25 cellular contexts compared by ENCODE assay signal in genomic region chr4:73612032-73612431, GRCh38. TPM values are rescaled to one million over a fixed set of nuclear protein-coding genes. Genes with fewer than 3 reads are reported as not detected.
"Had no signal": no experiment of that assay in that cellular context is flagged by ENCODE, and none has a peak within 500 bp of the region (broad histone marks: within the 10 kb centered on the region; RNA-seq: fewer than 3 reads in every experiment).

No MANE protein-coding gene starts in this region.

- H3K9me3 Mint-ChIP-seq: activated naive CD8-positive, alpha-beta T cell treated with anti-CD3 and anti-CD28 coated beads, Interleukin-2, amount 10 ng/mL, durations not matched to agents 7 days and 5 days; activated T-helper 1 cell treated with anti-CD3 and anti-CD28 coated beads, Interleukin-12 subunit alpha, Interleukin-12 subunit beta, Interleukin-2, Interleukin-4 antibody, amounts not matched to agents 30 ng/mL and 10 ng/mL and 1 ng/mL, durations not matched to agents 14 hours and 24 hours and 36 hours; endodermal cell; stimulated activated naive B cell treated with anti-CD40 and anti-IgM and Interleukin-4, amounts not matched to agents 10 μg/mL and 1 μg/mL and 100 μg/mL, for 72 hours; T-helper 1 cell treated with Interleukin-12 subunit alpha and Interleukin-12 subunit beta and Interleukin-4 antibody, amounts not matched to agents 30 μg/mL and 1 μg/mL, for 36 hours had no signal

- H3K4me1 ChIP-seq: right atrium auricular region had no signal

- H3K9me3 ChIP-seq: esophagus muscularis mucosa, right atrium auricular region, transverse colon had no signal

- H3K27me3 ChIP-seq: esophagus muscularis mucosa, right atrium auricular region, transverse colon had no signal

- H3K36me3 ChIP-seq: brain microvascular endothelial cell, esophagus muscularis mucosa, right atrium auricular region, transverse colon had no signal

- DNase-seq: activated CD4-positive, alpha-beta T cell treated with anti-CD3 and anti-CD28 coated beads for 4 hours; activated CD8-positive, alpha-beta memory T cell treated with anti-CD3 and anti-CD28 coated beads, Interleukin-2, amount 50 U/mL, for 48 hours; activated CD8-positive, alpha-beta T cell treated with anti-CD3 and anti-CD28 coated beads, Interleukin-2, amount 10 ng/mL, durations not matched to agents 7 days and 5 days; activated naive CD8-positive, alpha-beta T cell treated with anti-CD3 and anti-CD28 coated beads, Interleukin-2, amount 10 ng/mL, durations not matched to agents 7 days and 5 days; anterior cingulate cortex; brain microvascular endothelial cell; endodermal cell; head of caudate nucleus; immature natural killer cell; midbrain; stimulated activated CD4-positive, alpha-beta T cell treated with anti-CD3 and anti-CD28 coated beads, Interleukin-15, amount 100 ng/mL, for 24 hours; stimulated activated CD4-positive, alpha-beta T cell treated with anti-CD3 and anti-CD28 coated beads, Interleukin-4, amount 100 ng/mL, for 1 hour; stimulated activated naive B cell treated with anti-CD40 and anti-IgM and Interleukin-4, amounts not matched to agents 10 μg/mL and 1 μg/mL and 100 μg/mL, for 72 hours; transverse colon had no signal

- H3K4me3 Mint-ChIP-seq: activated CD8-positive, alpha-beta T cell treated with anti-CD3 and anti-CD28 coated beads, Interleukin-2, amount 10 ng/mL, durations not matched to agents 7 days and 5 days; activated naive CD8-positive, alpha-beta T cell treated with anti-CD3 and anti-CD28 coated beads, Interleukin-2, amount 10 ng/mL, durations not matched to agents 7 days and 5 days; activated T-helper 1 cell treated with anti-CD3 and anti-CD28 coated beads, Interleukin-12 subunit alpha, Interleukin-12 subunit beta, Interleukin-2, Interleukin-4 antibody, amounts not matched to agents 30 ng/mL and 10 ng/mL and 1 ng/mL, durations not matched to agents 14 hours and 24 hours and 36 hours; endodermal cell; immature natural killer cell; stimulated activated naive B cell treated with anti-CD40 and anti-IgM and Interleukin-4, amounts not matched to agents 10 μg/mL and 1 μg/mL and 100 μg/mL, for 72 hours; T-helper 1 cell treated with Interleukin-12 subunit alpha and Interleukin-12 subunit beta and Interleukin-4 antibody, amounts not matched to agents 30 μg/mL and 1 μg/mL, for 36 hours; WTC11 had no signal

- H3K4me3 ChIP-seq: esophagus muscularis mucosa, lung, right atrium auricular region, skin epidermis, transverse colon had no signal

- H3K36me3 Mint-ChIP-seq: activated naive CD8-positive, alpha-beta T cell treated with anti-CD3 and anti-CD28 coated beads, Interleukin-2, amount 10 ng/mL, durations not matched to agents 7 days and 5 days; immature natural killer cell; stimulated activated naive B cell treated with anti-CD40 and anti-IgM and Interleukin-4, amounts not matched to agents 10 μg/mL and 1 μg/mL and 100 μg/mL, for 72 hours; WTC11 had no signal

- ATAC-seq: activated CD8-positive, alpha-beta T cell treated with anti-CD3 and anti-CD28 coated beads, Interleukin-2, amount 10 ng/mL, durations not matched to agents 7 days and 5 days; stimulated activated naive B cell treated with anti-CD40 and anti-IgM and Interleukin-4, amounts not matched to agents 10 μg/mL and 1 μg/mL and 100 μg/mL, for 72 hours; WTC11 had no signal

- H3K27me3 Mint-ChIP-seq: progenitor cell of endocrine pancreas had no signal

- H3K27ac Mint-ChIP-seq: activated CD8-positive, alpha-beta T cell treated with anti-CD3 and anti-CD28 coated beads, Interleukin-2, amount 10 ng/mL, durations not matched to agents 7 days and 5 days; activated naive CD8-positive, alpha-beta T cell treated with anti-CD3 and anti-CD28 coated beads, Interleukin-2, amount 10 ng/mL, durations not matched to agents 7 days and 5 days; activated T-helper 1 cell treated with anti-CD3 and anti-CD28 coated beads, Interleukin-12 subunit alpha, Interleukin-12 subunit beta, Interleukin-2, Interleukin-4 antibody, amounts not matched to agents 30 ng/mL and 10 ng/mL and 1 ng/mL, durations not matched to agents 14 hours and 24 hours and 36 hours; endodermal cell; immature natural killer cell; progenitor cell of endocrine pancreas; stimulated activated naive B cell treated with anti-CD40 and anti-IgM and Interleukin-4, amounts not matched to agents 10 μg/mL and 1 μg/mL and 100 μg/mL, for 72 hours; T-helper 1 cell treated with Interleukin-12 subunit alpha and Interleukin-12 subunit beta and Interleukin-4 antibody, amounts not matched to agents 30 μg/mL and 1 μg/mL, for 36 hours; WTC11 had no signal

- H3K27ac ChIP-seq: brain microvascular endothelial cell, esophagus muscularis mucosa, right atrium auricular region, skin epidermis had no signal

- H3K4me1 Mint-ChIP-seq: activated naive CD8-positive, alpha-beta T cell treated with anti-CD3 and anti-CD28 coated beads, Interleukin-2, amount 10 ng/mL, durations not matched to agents 7 days and 5 days; immature natural killer cell had no signal

RNA-seq across cellular contexts. Expression of gene RASSF6, which starts 8.2 kb away (rescaled TPM):
- total RNA-seq: activated CD8-positive, alpha-beta T cell treated with anti-CD3 and anti-CD28 coated beads, Interleukin-2, amount 10 ng/mL, durations not matched to agents 7 days and 5 days; activated T-helper 1 cell treated with anti-CD3 and anti-CD28 coated beads, Interleukin-12 subunit alpha, Interleukin-12 subunit beta, Interleukin-2, Interleukin-4 antibody, amounts not matched to agents 30 ng/mL and 10 ng/mL and 1 ng/mL, durations not matched to agents 14 hours and 24 hours and 36 hours; dermis microvascular lymphatic vessel endothelial cell; myocyte; right atrium auricular region had no signal
- polyA plus RNA-seq: immature natural killer cell, neural cell had no signal
